Comparison of ENCODE assay signal across 9 cellular contexts in genomic region chr16:5024632-5025031, GRCh38. TPM values are rescaled to one million over a fixed set of nuclear protein-coding genes. Genes with fewer than 3 reads are reported as not detected.
DNase-seq lines count a peak whose midpoint lies in the region; ATAC-seq and TF ChIP-seq lines count a peak whose summit lies in the region.
"Had no signal": no experiment of that assay in that cellular context is flagged by ENCODE, and none has a peak within 500 bp of the region (broad histone marks: within the 10 kb centered on the region; RNA-seq: fewer than 3 reads in every experiment).

No MANE protein-coding gene starts in this region.

- peak; percentile 27 for TF ChIP-seq CTCF in chondrocyte (IDR thresholded peaks at IDR 0.05)
- TF ChIP-seq CTCF in retinal pigment epithelial cell (conservative IDR thresholded peaks at IDR 0.05; ENCODE audit: low read depth, low read length) = peak; percentile 35

- ATAC-seq in HG03095 (IDR thresholded peaks at IDR 0.05; ENCODE audit: unreplicated experiment) = no peak

- H3K27me3 Mint-ChIP-seq in chondrocyte (ENCODE audit: low read depth) = peaks cover 6% of the 10 kb centered on the region

- H3K27ac Mint-ChIP-seq in chondrocyte (ENCODE audit: unreplicated experiment) = no peak overlapping the region
- H3K27ac Mint-ChIP-seq: activated naive CD4-positive, alpha-beta T cell treated with anti-CD3 and anti-CD28 coated beads for 36 hours had no signal

- H3K4me3 ChIP-seq in retinal pigment epithelial cell (ENCODE audit: low read length) = no peak overlapping the region

- no peak overlapping the region for H3K4me3 Mint-ChIP-seq in chondrocyte (ENCODE audit: unreplicated experiment)
- H3K4me3 Mint-ChIP-seq: activated naive CD4-positive, alpha-beta T cell treated with anti-CD3 and anti-CD28 coated beads for 36 hours had no signal

- peak; percentile 50 for DNase-seq in HCEC 1CT
- DNase-seq in NCI-H2196 treated with DMSO at 0.1 percent for 48 hours (lab: John Stamatoyannopoulos, UW; ENCODE audit: unreplicated experiment) = peak; percentile 73
- no peak for DNase-seq in chondrocyte (ENCODE audit: low spot score)
- DNase-seq in retinal pigment epithelial cell (ENCODE audit: low read depth) = no peak
- DNase-seq in stimulated activated CD4-positive, alpha-beta T cell treated with anti-CD3 and anti-CD28 coated beads, Interleukin-4, amount 100 ng/mL, for 4 hours = no peak
- no peak for DNase-seq in activated effector memory CD4-positive, alpha-beta T cell treated with Interleukin-2 at 50 U/mL for 16 hours
- DNase-seq in NCI-H226 = no peak

- H3K36me3 Mint-ChIP-seq in chondrocyte (ENCODE audit: low read depth) = peaks cover 3% of the 10 kb centered on the region

- no peaks in the 10 kb centered on the region for H3K9me3 Mint-ChIP-seq in chondrocyte (ENCODE audit: low read depth)
- H3K9me3 Mint-ChIP-seq: activated naive CD4-positive, alpha-beta T cell treated with anti-CD3 and anti-CD28 coated beads for 36 hours had no signal

- H3K4me1 Mint-ChIP-seq in chondrocyte (ENCODE audit: low read depth) = no peaks in the 10 kb centered on the region

RNA-seq across cellular contexts. Expression of gene NAGPA, which starts 9.1 kb away (rescaled TPM):
- 10.1 to 11.8 TPM (median 11.3 TPM) in 3 replicates for total RNA-seq in chondrocyte

RNA-seq across cellular contexts. Expression of gene C16orf89, which starts 41.1 kb away (rescaled TPM):
- total RNA-seq in chondrocyte = not detected in 3 replicates
- total RNA-seq: activated naive CD4-positive, alpha-beta T cell treated with anti-CD3 and anti-CD28 coated beads for 36 hours had no signal

RNA-seq across cellular contexts. Expression of gene ALG1, which starts 47.0 kb away (rescaled TPM):
- 31.6 to 35.7 TPM (median 32.2 TPM) in 3 replicates for total RNA-seq in chondrocyte

Comparison
In these comparisons a context has a peak if more than half of its experiments do, and no peak if none do; other contexts are left out.
1. DNase-seq: peak in HCEC 1CT (single experiment) and NCI-H2196 treated with DMSO at 0.1 percent for 48 hours (single experiment); none in chondrocyte (single experiment), retinal pigment epithelial cell (single experiment), stimulated activated CD4-positive, alpha-beta T cell treated with anti-CD3 and anti-CD28 coated beads, Interleukin-4, amount 100 ng/mL, for 4 hours (0 of 2), activated effector memory CD4-positive, alpha-beta T cell treated with Interleukin-2 at 50 U/mL for 16 hours (single experiment) and NCI-H226 (single experiment).